10 cellular contexts compared by ENCODE assay signal in genomic region chr3:195899701-195900425, GRCh38. TPM values are rescaled to one million over a fixed set of nuclear protein-coding genes. Genes with fewer than 3 reads are reported as not detected.
DNase-seq lines count a peak whose midpoint lies in the region; ATAC-seq and TF ChIP-seq lines count a peak whose summit lies in the region.
"Had no signal": no experiment of that assay in that cellular context is flagged by ENCODE, and none has a peak within 500 bp of the region (broad histone marks: within the 10 kb centered on the region; RNA-seq: fewer than 3 reads in every experiment).

No MANE protein-coding gene starts in this region.

- H3K27ac Mint-ChIP-seq in activated naive CD8-positive, alpha-beta T cell, result peak overlapping the region; percentile 70

- H3K4me1 ChIP-seq in lower lobe of right lung (peaks cover 68% of the 10 kb centered on the region), upper lobe of left lung (peaks cover 40 to 73% (median 58%) of the 10 kb centered on the region in 4 donors), foreskin keratinocyte (peaks cover 15% of the 10 kb centered on the region)

- H3K4me1 Mint-ChIP-seq in activated naive CD8-positive, alpha-beta T cell (ENCODE audit: low read depth), result peaks cover 71% of the 10 kb centered on the region

- no peaks in the 10 kb centered on the region for H3K36me3 Mint-ChIP-seq in activated naive CD8-positive, alpha-beta T cell

- ATAC-seq in left cardiac atrium (no peak), lower lobe of right lung (no peak), upper lobe of left lung (ENCODE audit: low FRiP score in 2 of 2) (no peak), foreskin keratinocyte (no peak), HG03565 (IDR thresholded peaks at IDR 0.05; ENCODE audit: unreplicated experiment) (no peak)

- TF ChIP-seq POLR2A in upper lobe of left lung (IDR thresholded peaks at IDR 0.05), result no peak

- H3K4me3 ChIP-seq in lower lobe of right lung, result no peak overlapping the region
- H3K4me3 ChIP-seq in upper lobe of left lung, result no peak overlapping the region

- DNase-seq in left cardiac atrium (peak; percentile 16), cardiac septum (ENCODE audit: low spot score) (no peak), lower lobe of right lung (peak; percentile 39), upper lobe of left lung (no peak), foreskin keratinocyte (no peak), NCI-H187 (lab: John Stamatoyannopoulos, UW) (no peak)
- DNase-seq: effector memory CD8-positive, alpha-beta T cell had no signal

- H3K27ac ChIP-seq in lower lobe of right lung (peak overlapping the region; percentile 49), upper lobe of left lung (peak overlapping the region; percentile 44 to 69 (median 64)), foreskin keratinocyte (no peak overlapping the region)
- H3K27ac ChIP-seq: KMS-11 had no signal

- peak overlapping the region; percentile 36 for H3K4me3 Mint-ChIP-seq in activated naive CD8-positive, alpha-beta T cell

- intact Hi-C loops in left cardiac atrium (cut with DNase I), result loop anchor here in 1 of 2 donors (5.0 kb wide), 1 partner anchor 38 kb away; no protein-coding TSS in a partner anchor
- intact Hi-C loops in cardiac septum (cut with DNase I), result no loop called here
- intact Hi-C loops in lower lobe of right lung (cut with DNase I), result no loop called here

- TF ChIP-seq CTCF in lower lobe of right lung (IDR thresholded peaks at IDR 0.05) (no peak), upper lobe of left lung (IDR thresholded peaks at IDR 0.05) (no peak), foreskin keratinocyte (conservative IDR thresholded peaks at IDR 0.05) (no peak)

- H3K36me3 ChIP-seq in lower lobe of right lung, result no peaks in the 10 kb centered on the region
- H3K36me3 ChIP-seq in upper lobe of left lung, result no peaks in the 10 kb centered on the region

- no peaks in the 10 kb centered on the region for H3K9me3 ChIP-seq in lower lobe of right lung
- H3K9me3 ChIP-seq in upper lobe of left lung, result no peaks in the 10 kb centered on the region

- no peaks in the 10 kb centered on the region for H3K9me3 Mint-ChIP-seq in activated naive CD8-positive, alpha-beta T cell (ENCODE audit: low read depth)
- H3K9me3 Mint-ChIP-seq: effector memory CD8-positive, alpha-beta T cell had no signal

- 82 to 85% methylated on average over 8 to 15 of the region's 15 CpGs for WGBS in upper lobe of left lung, 2 donors

- no peak for TF ChIP-seq EP300 in upper lobe of left lung (IDR thresholded peaks at IDR 0.05)

- no peaks in the 10 kb centered on the region for H3K27me3 Mint-ChIP-seq in activated naive CD8-positive, alpha-beta T cell
- H3K27me3 Mint-ChIP-seq: effector memory CD8-positive, alpha-beta T cell had no signal

- H3K27me3 ChIP-seq in lower lobe of right lung (ENCODE audit: low read depth) (no peaks in the 10 kb centered on the region), upper lobe of left lung (no peaks in the 10 kb centered on the region), foreskin keratinocyte (no peaks in the 10 kb centered on the region)

RNA-seq across cellular contexts. Expression of gene TNK2, which starts 8.5 kb away (rescaled TPM):
- total RNA-seq in left cardiac atrium, result 10 to 100 TPM; 47.6 to 50.4 TPM
- 48.3 TPM for total RNA-seq in cardiac septum
- total RNA-seq in lower lobe of right lung, result 56.7 TPM
- total RNA-seq in upper lobe of left lung, result 100 to 1,000 TPM in 2 of 6 donors, 10 to 100 TPM in 4; 18.7 to 171 (median 70.1) TPM
- 26.7 and 29.8 TPM in 2 replicates for total RNA-seq in foreskin keratinocyte
- polyA plus RNA-seq in foreskin keratinocyte, result 28.1 and 30.7 TPM in 2 replicates

Comparison
In these comparisons a context has a peak if more than half of its experiments do, and no peak if none do; other contexts are left out.
1. DNase-seq: peak in left cardiac atrium (single experiment) and lower lobe of right lung (single experiment); none in cardiac septum (single experiment), upper lobe of left lung (0 of 2), foreskin keratinocyte (0 of 2) and NCI-H187 (0 of 2).